1 cellular context compared by ENCODE assay signal in the genomic region with DNA sequence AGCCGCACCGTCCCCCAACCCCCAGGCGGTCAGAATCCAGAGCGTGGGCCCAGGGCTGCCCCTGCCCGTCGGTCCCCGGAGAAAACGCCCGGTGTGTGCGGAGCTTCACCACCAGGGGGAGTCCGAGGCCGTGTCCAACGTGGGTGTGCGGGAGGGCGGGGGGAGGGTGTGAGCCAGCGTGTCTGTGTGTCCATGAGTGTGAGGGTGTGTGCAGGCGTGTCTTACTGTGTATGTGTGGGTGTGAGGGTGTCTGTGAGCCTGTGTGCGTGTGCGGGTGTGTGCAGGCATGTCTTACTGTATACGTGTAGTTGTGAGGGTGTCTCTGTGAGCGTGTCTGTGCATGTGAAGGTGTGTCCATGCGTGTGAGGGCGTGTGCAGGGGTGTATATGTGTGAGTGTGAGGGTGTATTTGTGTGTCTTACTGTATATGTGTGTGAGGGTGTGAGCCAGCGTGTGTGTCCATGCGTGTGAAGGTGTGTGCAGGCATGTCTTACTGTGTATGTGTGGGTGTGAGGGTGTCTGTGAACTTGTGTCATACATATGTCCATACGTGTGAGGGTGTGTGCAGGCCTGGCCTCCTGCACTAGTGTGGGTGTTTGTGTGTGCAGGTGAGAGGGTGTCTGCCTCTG.
A peak's percentile ranks its signal among the peaks of the same experiment; 100 is the strongest.
TF ChIP-seq lines count a peak whose summit lies in the region.

No MANE protein-coding gene starts in this region.

TF ChIP-seq in HEK293, 187 proteins besides CTCF, POLR2A, EP300 and RAD21 (continued from another document and continues in another):
- TF ChIP-seq, protein P1, sequence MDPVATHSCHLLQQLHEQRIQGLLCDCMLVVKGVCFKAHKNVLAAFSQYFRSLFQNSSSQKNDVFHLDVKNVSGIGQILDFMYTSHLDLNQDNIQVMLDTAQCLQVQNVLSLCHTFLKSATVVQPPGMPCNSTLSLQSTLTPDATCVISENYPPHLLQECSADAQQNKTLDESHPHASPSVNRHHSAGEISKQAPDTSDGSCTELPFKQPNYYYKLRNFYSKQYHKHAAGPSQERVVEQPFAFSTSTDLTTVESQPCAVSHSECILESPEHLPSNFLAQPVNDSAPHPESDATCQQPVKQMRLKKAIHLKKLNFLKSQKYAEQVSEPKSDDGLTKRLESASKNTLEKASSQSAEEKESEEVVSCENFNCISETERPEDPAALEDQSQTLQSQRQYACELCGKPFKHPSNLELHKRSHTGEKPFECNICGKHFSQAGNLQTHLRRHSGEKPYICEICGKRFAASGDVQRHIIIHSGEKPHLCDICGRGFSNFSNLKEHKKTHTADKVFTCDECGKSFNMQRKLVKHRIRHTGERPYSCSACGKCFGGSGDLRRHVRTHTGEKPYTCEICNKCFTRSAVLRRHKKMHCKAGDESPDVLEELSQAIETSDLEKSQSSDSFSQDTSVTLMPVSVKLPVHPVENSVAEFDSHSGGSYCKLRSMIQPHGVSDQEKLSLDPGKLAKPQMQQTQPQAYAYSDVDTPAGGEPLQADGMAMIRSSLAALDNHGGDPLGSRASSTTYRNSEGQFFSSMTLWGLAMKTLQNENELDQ (tag by site-specific recombination; IDR thresholded peaks at IDR 0.05; ENCODE audit: low read depth): no peak
- TF ChIP-seq, protein P2, sequence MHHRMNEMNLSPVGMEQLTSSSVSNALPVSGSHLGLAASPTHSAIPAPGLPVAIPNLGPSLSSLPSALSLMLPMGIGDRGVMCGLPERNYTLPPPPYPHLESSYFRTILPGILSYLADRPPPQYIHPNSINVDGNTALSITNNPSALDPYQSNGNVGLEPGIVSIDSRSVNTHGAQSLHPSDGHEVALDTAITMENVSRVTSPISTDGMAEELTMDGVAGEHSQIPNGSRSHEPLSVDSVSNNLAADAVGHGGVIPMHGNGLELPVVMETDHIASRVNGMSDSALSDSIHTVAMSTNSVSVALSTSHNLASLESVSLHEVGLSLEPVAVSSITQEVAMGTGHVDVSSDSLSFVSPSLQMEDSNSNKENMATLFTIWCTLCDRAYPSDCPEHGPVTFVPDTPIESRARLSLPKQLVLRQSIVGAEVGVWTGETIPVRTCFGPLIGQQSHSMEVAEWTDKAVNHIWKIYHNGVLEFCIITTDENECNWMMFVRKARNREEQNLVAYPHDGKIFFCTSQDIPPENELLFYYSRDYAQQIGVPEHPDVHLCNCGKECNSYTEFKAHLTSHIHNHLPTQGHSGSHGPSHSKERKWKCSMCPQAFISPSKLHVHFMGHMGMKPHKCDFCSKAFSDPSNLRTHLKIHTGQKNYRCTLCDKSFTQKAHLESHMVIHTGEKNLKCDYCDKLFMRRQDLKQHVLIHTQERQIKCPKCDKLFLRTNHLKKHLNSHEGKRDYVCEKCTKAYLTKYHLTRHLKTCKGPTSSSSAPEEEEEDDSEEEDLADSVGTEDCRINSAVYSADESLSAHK (tag by site-specific recombination; IDR thresholded peaks at IDR 0.05): no peak
- TF ChIP-seq ZNF2 (tag by site-specific recombination; IDR thresholded peaks at IDR 0.05): peak; percentile 59; the same call in 1 of the 2 replicates
- no peak for TF ChIP-seq ZNF292 (tag by site-specific recombination; IDR thresholded peaks at IDR 0.05; ENCODE audit: borderline replicate concordance, low read depth)
- TF ChIP-seq, protein P3, sequence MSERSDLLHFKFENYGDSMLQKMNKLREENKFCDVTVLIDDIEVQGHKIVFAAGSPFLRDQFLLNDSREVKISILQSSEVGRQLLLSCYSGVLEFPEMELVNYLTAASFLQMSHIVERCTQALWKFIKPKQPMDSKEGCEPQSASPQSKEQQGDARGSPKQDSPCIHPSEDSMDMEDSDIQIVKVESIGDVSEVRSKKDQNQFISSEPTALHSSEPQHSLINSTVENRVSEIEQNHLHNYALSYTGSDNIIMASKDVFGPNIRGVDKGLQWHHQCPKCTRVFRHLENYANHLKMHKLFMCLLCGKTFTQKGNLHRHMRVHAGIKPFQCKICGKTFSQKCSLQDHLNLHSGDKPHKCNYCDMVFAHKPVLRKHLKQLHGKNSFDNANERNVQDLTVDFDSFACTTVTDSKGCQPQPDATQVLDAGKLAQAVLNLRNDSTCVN (tag by site-specific recombination; optimal IDR thresholded peaks at IDR 0.05): peak; percentile 20
- no peak; the same call in 1 of the 2 replicates for TF ChIP-seq ZBTB48 (tag by site-specific recombination; IDR thresholded peaks at IDR 0.05)
- TF ChIP-seq, protein P4, sequence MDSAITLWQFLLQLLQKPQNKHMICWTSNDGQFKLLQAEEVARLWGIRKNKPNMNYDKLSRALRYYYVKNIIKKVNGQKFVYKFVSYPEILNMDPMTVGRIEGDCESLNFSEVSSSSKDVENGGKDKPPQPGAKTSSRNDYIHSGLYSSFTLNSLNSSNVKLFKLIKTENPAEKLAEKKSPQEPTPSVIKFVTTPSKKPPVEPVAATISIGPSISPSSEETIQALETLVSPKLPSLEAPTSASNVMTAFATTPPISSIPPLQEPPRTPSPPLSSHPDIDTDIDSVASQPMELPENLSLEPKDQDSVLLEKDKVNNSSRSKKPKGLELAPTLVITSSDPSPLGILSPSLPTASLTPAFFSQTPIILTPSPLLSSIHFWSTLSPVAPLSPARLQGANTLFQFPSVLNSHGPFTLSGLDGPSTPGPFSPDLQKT (IDR thresholded peaks at IDR 0.05; ENCODE audit: borderline replicate concordance, low read depth, low read length): no peak
- peak; percentile 67; the same call in 1 of the 2 replicates for TF ChIP-seq GLIS2 (tag by site-specific recombination; IDR thresholded peaks at IDR 0.05)
- TF ChIP-seq ZSCAN23 (tag by site-specific recombination; IDR thresholded peaks at IDR 0.05): peak; percentile 23; the same call in 1 of the 2 replicates
- TF ChIP-seq, protein P5, sequence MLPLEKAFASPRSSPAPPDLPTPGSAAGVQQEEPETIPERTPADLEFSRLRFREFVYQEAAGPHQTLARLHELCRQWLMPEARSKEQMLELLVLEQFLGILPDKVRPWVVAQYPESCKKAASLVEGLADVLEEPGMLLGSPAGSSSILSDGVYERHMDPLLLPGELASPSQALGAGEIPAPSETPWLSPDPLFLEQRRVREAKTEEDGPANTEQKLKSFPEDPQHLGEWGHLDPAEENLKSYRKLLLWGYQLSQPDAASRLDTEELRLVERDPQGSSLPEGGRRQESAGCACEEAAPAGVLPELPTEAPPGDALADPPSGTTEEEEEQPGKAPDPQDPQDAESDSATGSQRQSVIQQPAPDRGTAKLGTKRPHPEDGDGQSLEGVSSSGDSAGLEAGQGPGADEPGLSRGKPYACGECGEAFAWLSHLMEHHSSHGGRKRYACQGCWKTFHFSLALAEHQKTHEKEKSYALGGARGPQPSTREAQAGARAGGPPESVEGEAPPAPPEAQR (tag by site-specific recombination; IDR thresholded peaks at IDR 0.05): 0 out of 2 replicates have a peak, but pooled peaks have one; percentile 10
- no peak for TF ChIP-seq ZNF23 (tag by site-specific recombination; IDR thresholded peaks at IDR 0.05; ENCODE audit: borderline replicate concordance)
- no peak for TF ChIP-seq HOXD13 (CRISPR knock-in tag; IDR thresholded peaks at IDR 0.05; ENCODE audit: borderline replicate concordance)
- peak; percentile 98 for TF ChIP-seq KLF16 (tag by site-specific recombination; IDR thresholded peaks at IDR 0.05)
- no peak for TF ChIP-seq ZNF248 (tag by site-specific recombination; IDR thresholded peaks at IDR 0.05)
- TF ChIP-seq KLF1 (tag by site-specific recombination; IDR thresholded peaks at IDR 0.05): peak; percentile 96
- TF ChIP-seq, protein P6, sequence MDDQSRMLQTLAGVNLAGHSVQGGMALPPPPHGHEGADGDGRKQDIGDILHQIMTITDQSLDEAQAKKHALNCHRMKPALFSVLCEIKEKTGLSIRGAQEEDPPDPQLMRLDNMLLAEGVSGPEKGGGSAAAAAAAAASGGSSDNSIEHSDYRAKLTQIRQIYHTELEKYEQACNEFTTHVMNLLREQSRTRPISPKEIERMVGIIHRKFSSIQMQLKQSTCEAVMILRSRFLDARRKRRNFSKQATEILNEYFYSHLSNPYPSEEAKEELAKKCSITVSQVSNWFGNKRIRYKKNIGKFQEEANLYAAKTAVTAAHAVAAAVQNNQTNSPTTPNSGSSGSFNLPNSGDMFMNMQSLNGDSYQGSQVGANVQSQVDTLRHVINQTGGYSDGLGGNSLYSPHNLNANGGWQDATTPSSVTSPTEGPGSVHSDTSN (CRISPR knock-in tag; IDR thresholded peaks at IDR 0.05): no peak
- TF ChIP-seq, protein P7, sequence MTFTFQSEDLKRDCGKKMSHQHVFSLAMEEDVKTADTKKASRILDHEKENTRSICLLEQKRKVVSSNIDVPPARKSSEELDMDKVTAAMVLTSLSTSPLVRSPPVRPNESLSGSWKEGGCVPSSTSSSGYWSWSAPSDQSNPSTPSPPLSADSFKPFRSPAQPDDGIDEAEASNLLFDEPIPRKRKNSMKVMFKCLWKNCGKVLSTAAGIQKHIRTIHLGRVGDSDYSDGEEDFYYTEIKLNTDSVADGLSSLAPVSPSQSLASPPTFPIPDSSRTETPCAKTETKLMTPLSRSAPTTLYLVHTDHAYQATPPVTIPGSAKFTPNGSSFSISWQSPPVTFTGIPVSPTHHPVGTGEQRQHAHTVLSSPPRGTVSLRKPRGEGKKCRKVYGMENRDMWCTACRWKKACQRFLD (tag by site-specific recombination; IDR thresholded peaks at IDR 0.05): no peak
- TF ChIP-seq, protein P8, sequence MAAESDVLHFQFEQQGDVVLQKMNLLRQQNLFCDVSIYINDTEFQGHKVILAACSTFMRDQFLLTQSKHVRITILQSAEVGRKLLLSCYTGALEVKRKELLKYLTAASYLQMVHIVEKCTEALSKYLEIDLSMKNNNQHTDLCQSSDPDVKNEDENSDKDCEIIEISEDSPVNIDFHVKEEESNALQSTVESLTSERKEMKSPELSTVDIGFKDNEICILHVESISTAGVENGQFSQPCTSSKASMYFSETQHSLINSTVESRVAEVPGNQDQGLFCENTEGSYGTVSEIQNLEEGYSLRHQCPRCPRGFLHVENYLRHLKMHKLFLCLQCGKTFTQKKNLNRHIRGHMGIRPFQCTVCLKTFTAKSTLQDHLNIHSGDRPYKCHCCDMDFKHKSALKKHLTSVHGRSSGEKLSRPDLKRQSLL (tag by site-specific recombination; IDR thresholded peaks at IDR 0.05): no peak
- no peak for TF ChIP-seq ZNF707 (tag by site-specific recombination; IDR thresholded peaks at IDR 0.05)
- TF ChIP-seq ZNF354C (tag by site-specific recombination; IDR thresholded peaks at IDR 0.05; ENCODE audit: borderline replicate concordance, low read depth): 0 out of 2 replicates have a peak, but pooled peaks have one; percentile 8
- TF ChIP-seq, protein P9, sequence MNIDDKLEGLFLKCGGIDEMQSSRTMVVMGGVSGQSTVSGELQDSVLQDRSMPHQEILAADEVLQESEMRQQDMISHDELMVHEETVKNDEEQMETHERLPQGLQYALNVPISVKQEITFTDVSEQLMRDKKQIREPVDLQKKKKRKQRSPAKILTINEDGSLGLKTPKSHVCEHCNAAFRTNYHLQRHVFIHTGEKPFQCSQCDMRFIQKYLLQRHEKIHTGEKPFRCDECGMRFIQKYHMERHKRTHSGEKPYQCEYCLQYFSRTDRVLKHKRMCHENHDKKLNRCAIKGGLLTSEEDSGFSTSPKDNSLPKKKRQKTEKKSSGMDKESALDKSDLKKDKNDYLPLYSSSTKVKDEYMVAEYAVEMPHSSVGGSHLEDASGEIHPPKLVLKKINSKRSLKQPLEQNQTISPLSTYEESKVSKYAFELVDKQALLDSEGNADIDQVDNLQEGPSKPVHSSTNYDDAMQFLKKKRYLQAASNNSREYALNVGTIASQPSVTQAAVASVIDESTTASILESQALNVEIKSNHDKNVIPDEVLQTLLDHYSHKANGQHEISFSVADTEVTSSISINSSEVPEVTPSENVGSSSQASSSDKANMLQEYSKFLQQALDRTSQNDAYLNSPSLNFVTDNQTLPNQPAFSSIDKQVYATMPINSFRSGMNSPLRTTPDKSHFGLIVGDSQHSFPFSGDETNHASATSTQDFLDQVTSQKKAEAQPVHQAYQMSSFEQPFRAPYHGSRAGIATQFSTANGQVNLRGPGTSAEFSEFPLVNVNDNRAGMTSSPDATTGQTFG (tag by site-specific recombination; IDR thresholded peaks at IDR 0.05; ENCODE audit: borderline replicate concordance): 0 out of 2 replicates have a peak, but pooled peaks have one; percentile 25
- TF ChIP-seq, protein P10, sequence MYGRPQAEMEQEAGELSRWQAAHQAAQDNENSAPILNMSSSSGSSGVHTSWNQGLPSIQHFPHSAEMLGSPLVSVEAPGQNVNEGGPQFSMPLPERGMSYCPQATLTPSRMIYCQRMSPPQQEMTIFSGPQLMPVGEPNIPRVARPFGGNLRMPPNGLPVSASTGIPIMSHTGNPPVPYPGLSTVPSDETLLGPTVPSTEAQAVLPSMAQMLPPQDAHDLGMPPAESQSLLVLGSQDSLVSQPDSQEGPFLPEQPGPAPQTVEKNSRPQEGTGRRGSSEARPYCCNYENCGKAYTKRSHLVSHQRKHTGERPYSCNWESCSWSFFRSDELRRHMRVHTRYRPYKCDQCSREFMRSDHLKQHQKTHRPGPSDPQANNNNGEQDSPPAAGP (tag by site-specific recombination; IDR thresholded peaks at IDR 0.05): peak; percentile 97
- TF ChIP-seq, protein P11, sequence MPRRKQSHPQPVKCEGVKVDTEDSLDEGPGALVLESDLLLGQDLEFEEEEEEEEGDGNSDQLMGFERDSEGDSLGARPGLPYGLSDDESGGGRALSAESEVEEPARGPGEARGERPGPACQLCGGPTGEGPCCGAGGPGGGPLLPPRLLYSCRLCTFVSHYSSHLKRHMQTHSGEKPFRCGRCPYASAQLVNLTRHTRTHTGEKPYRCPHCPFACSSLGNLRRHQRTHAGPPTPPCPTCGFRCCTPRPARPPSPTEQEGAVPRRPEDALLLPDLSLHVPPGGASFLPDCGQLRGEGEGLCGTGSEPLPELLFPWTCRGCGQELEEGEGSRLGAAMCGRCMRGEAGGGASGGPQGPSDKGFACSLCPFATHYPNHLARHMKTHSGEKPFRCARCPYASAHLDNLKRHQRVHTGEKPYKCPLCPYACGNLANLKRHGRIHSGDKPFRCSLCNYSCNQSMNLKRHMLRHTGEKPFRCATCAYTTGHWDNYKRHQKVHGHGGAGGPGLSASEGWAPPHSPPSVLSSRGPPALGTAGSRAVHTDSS (tag by site-specific recombination; IDR thresholded peaks at IDR 0.05): no peak
- TF ChIP-seq KLF8 (tag by site-specific recombination; IDR thresholded peaks at IDR 0.05): peak; percentile 97
- peak; percentile 85 for TF ChIP-seq ZFP69B (tag by site-specific recombination; IDR thresholded peaks at IDR 0.05)
- TF ChIP-seq, protein P12, sequence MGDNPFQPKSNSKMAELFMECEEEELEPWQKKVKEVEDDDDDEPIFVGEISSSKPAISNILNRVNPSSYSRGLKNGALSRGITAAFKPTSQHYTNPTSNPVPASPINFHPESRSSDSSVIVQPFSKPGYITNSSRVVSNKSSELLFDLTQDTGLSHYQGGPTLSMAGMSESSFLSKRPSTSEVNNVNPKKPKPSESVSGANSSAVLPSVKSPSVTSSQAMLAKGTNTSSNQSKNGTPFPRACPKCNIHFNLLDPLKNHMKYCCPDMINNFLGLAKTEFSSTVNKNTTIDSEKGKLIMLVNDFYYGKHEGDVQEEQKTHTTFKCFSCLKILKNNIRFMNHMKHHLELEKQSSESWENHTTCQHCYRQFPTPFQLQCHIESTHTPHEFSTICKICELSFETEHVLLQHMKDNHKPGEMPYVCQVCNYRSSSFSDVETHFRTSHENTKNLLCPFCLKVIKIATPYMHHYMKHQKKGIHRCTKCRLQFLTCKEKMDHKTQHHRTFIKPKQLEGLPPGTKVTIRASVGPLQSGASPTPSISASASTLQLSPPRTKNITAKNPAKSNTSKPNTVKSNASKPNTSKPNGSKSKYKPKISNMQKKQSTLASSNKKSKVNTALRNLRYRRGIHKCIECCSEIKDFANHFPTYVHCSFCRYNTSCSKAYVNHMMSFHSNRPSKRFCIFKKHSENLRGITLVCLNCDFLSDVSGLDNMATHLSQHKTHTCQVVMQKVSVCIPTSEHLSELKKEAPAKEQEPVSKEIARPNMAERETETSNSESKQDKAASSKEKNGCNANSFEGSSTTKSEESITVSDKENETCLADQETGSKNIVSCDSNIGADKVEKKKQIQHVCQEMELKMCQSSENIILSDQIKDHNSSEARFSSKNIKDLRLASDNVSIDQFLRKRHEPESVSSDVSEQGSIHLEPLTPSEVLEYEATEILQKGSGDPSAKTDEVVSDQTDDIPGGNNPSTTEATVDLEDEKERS (tag by site-specific recombination; IDR thresholded peaks at IDR 0.05): no peak
- no peak for TF ChIP-seq ZBTB21 (tag by site-specific recombination; IDR thresholded peaks at IDR 0.05)
